ENCODE assay signal across 15 cellular contexts in genomic region chr15:40111888-40112287, GRCh38.
"Had no signal": no experiment of that assay in that cellular context is flagged by ENCODE, and none has a peak within 500 bp of the region (broad histone marks: within the 10 kb centered on the region; RNA-seq: fewer than 3 reads in every experiment).

No MANE protein-coding gene starts in this region.

- H3K9me3 ChIP-seq: esophagus squamous epithelium, mucosa of descending colon, ovary, stomach, thoracic aorta had no signal

- H3K36me3 ChIP-seq: esophagus squamous epithelium, ovary, stomach, thoracic aorta had no signal

- H3K36me3 Mint-ChIP-seq: naive thymus-derived CD8-positive, alpha-beta T cell had no signal

- DNase-seq: activated CD4-positive, CD25-positive, alpha-beta regulatory T cell; dorsolateral prefrontal cortex; esophagus squamous epithelium; foreskin fibroblast; glutamatergic neuron; left cardiac atrium; mucosa of descending colon; ovary; stimulated activated CD4-positive, alpha-beta T cell treated with anti-CD3 and anti-CD28 coated beads, Interleukin-4, amount 100 ng/mL, for 1 hour; stimulated activated CD8-positive, alpha-beta memory T cell treated with anti-CD3 and anti-CD28 coated beads, Interleukin-4, amount 100 ng/mL, for 48 hours; stomach had no signal

- ATAC-seq: activated naive CD4-positive, alpha-beta T cell treated with anti-CD3 and anti-CD28 coated beads, Interleukin-2, amount 50 U/mL, for 72 hours; left cardiac atrium; mucosa of descending colon; naive thymus-derived CD8-positive, alpha-beta T cell had no signal

- H3K27me3 ChIP-seq: ovary, stomach had no signal

- H3K4me3 ChIP-seq: dorsolateral prefrontal cortex, esophagus squamous epithelium, lung, mucosa of descending colon, ovary, stomach, thoracic aorta had no signal

- H3K27ac ChIP-seq: dorsolateral prefrontal cortex, esophagus squamous epithelium, ovary, stomach, thoracic aorta had no signal

- H3K4me3 Mint-ChIP-seq: naive thymus-derived CD8-positive, alpha-beta T cell had no signal

- H3K27ac Mint-ChIP-seq: activated naive CD4-positive, alpha-beta T cell treated with anti-CD3 and anti-CD28 coated beads, Interleukin-2, amount 50 U/mL, for 72 hours; naive thymus-derived CD8-positive, alpha-beta T cell had no signal

- H3K9me3 Mint-ChIP-seq: naive thymus-derived CD8-positive, alpha-beta T cell had no signal
